Comparison of ENCODE assay signal across 8 cellular contexts in the genomic region with DNA sequence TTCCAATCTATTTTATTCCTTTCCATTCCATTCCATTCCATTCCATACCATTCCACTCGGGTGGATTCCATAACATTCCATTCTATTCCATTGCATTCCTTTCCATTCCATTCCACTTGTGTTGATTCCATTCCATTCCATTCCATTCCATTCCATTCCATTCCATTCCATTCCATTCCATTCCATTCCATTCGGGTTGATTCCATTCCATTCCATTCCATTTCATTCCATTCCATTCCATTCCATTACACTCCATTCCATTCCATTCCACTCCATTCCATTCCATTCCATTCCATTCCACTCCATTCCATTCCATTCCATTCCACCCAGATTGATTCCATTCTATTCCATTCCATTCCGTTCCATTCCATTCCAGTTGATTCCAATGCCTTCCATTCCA.
DNase-seq lines count a peak whose midpoint lies in the region; ATAC-seq and TF ChIP-seq lines count a peak whose summit lies in the region.
"Not testable (repeated sequence)": the region's sequence is repeated elsewhere in the genome, so short reads cannot be mapped to it uniquely, and the experiment has no call there.

No MANE protein-coding gene starts in this region.

- not testable (repeated sequence) for BruUV-seq in HCT116 (replicated peaks; lab: Mats Ljungman, UMichigan)

- in situ Hi-C loops in gastrocnemius medialis (cut with MboI; ENCODE audit: low sequenced_read_pairs in 4 of 4), result not testable (repeated sequence)

- not testable (repeated sequence) for H4K20me1 ChIP-seq in HCT116 (ENCODE audit: insufficient read depth)

- H3K27ac ChIP-seq in HCT116 (ENCODE audit: low read depth, low read length); iPS-18a (ENCODE audit: low read length); gastrocnemius medialis: not testable (repeated sequence)

- not testable (repeated sequence) for H3K4me2 ChIP-seq in HCT116 (ENCODE audit: low read length)

- peak; percentile 48 for ATAC-seq in GM18508 (IDR thresholded peaks at IDR 0.05; ENCODE audit: insufficient read depth, unreplicated experiment)
- peak; percentile 63 for ATAC-seq in GM19452 (IDR thresholded peaks at IDR 0.05; ENCODE audit: unreplicated experiment)
- ATAC-seq in HCT116, result peak; percentile 58
- ATAC-seq in HG03060 (IDR thresholded peaks at IDR 0.05; ENCODE audit: low read depth, unreplicated experiment), result peak; percentile 39
- peak; percentile 51 for ATAC-seq in HG03521 (IDR thresholded peaks at IDR 0.05; ENCODE audit: unreplicated experiment)
- peak; percentile 55 to 61 for ATAC-seq in activated T-cell treated with anti-CD3 and anti-CD28 coated beads, Interleukin-2, amount 50 U/mL, for 72 hours (replicated peaks in 1 of 2)
- peak; percentile 57 to 62 for ATAC-seq in gastrocnemius medialis

- H3K9ac ChIP-seq in HCT116 (ENCODE audit: low read length); iPS-18a (ENCODE audit: low read length): not testable (repeated sequence)

- not testable (repeated sequence) for TF ChIP-seq RAD21 in HCT116 (IDR thresholded peaks at IDR 0.05; ENCODE audit: low read depth)

- not testable (repeated sequence) for H3K36me3 ChIP-seq in HCT116 (ENCODE audit: control insufficient read depth in 1 of 2, insufficient read depth in 2 of 2, low read length in 2 of 2); iPS-18a (ENCODE audit: control insufficient read depth, low read depth, low read length); gastrocnemius medialis

- H3K4me3 ChIP-seq in HCT116 (replicated peaks in 1 of 2; ENCODE audit: low read depth in 1 of 2, low read length in 2 of 2); gastrocnemius medialis: not testable (repeated sequence)
- peak overlapping the region; percentile 8 for H3K4me3 ChIP-seq in iPS-18a (ENCODE audit: low read length)

- H3K4me3 Mint-ChIP-seq in activated T-cell treated with anti-CD3 and anti-CD28 coated beads, Interleukin-2, amount 50 U/mL, for 72 hours, result not testable (repeated sequence)

- RAD21 ChIA-PET in HCT116 (lab: Charles Lee; ENCODE audit: low non-redundant PET in 1 of 2, low total read pairs in 2 of 2, uncharacterized antibody in 2 of 2, unreplicated experiment in 2 of 2), result not testable (repeated sequence)

- H2AFZ ChIP-seq in HCT116 (ENCODE audit: low read depth, low read length, poor library complexity, severe bottlenecking), result not testable (repeated sequence)

- intact Hi-C loops in HCT116 (cut with micrococcal nuclease); gastrocnemius medialis (cut with DNase I; ENCODE audit: low total_unique reads): not testable (repeated sequence)

- H3K9me3 ChIP-seq in HCT116 (ENCODE audit: control insufficient read depth in 1 of 2, insufficient read depth in 1 of 2, low read depth in 1 of 2, low read length in 2 of 2), result peaks cover 59 to 68% of the 10 kb centered on the region in 2 experiments
- peaks cover 81% of the 10 kb centered on the region for H3K9me3 ChIP-seq in iPS-18a (ENCODE audit: control insufficient read depth, low read depth, low read length)
- not testable (repeated sequence) for H3K9me3 ChIP-seq in gastrocnemius medialis

- H3K4me1 ChIP-seq in HCT116 (ENCODE audit: control insufficient read depth in 1 of 2, insufficient read depth in 2 of 2, low read length in 2 of 2); iPS-18a (ENCODE audit: control insufficient read depth, low read depth, low read length); gastrocnemius medialis: not testable (repeated sequence)

- not testable (repeated sequence) for DNase-seq in HCT116 (ENCODE audit: low read depth, low spot score); activated T-cell treated with anti-CD3 and anti-CD28 coated beads, Interleukin-2, amount 50 U/mL, for 72 hours; gastrocnemius medialis

- TF ChIP-seq CTCF in HCT116 (IDR thresholded peaks at IDR 0.05 in 2 of 3, conservative IDR thresholded peaks at IDR 0.05 in 1 of 3; ENCODE audit: borderline replicate concordance in 1 of 3, insufficient read depth in 1 of 3, low read depth in 2 of 3, low read length in 2 of 3); gastrocnemius medialis (IDR thresholded peaks at IDR 0.05 in 4 of 5, conservative IDR thresholded peaks at IDR 0.05 in 1 of 5): not testable (repeated sequence)

- H3K27me3 ChIP-seq in HCT116 (ENCODE audit: insufficient read depth, low read length); iPS-18a (ENCODE audit: control insufficient read depth, insufficient read depth, low read length); gastrocnemius medialis: not testable (repeated sequence)

- H3K27me3 Mint-ChIP-seq in activated T-cell treated with anti-CD3 and anti-CD28 coated beads, Interleukin-2, amount 50 U/mL, for 72 hours (ENCODE audit: low read depth), result not testable (repeated sequence)

- not testable (repeated sequence) for TF ChIP-seq POLR2A in HCT116 (IDR thresholded peaks at IDR 0.05; ENCODE audit: borderline replicate concordance, extremely low read depth, insufficient read depth, insufficient read length); gastrocnemius medialis (IDR thresholded peaks at IDR 0.05)

- POLR2A ChIA-PET in HCT116 (lab: Charles Lee), result not testable (repeated sequence)

- CTCF ChIA-PET in HCT116 (lab: Charles Lee), result not testable (repeated sequence)

- H3K36me3 Mint-ChIP-seq in activated T-cell treated with anti-CD3 and anti-CD28 coated beads, Interleukin-2, amount 50 U/mL, for 72 hours (ENCODE audit: insufficient read depth in 2 of 2), result peaks cover 69 to 77% of the 10 kb centered on the region in 2 donors

- H3K27ac Mint-ChIP-seq in activated T-cell treated with anti-CD3 and anti-CD28 coated beads, Interleukin-2, amount 50 U/mL, for 72 hours, result not testable (repeated sequence)

- H3K9me3 Mint-ChIP-seq in activated T-cell treated with anti-CD3 and anti-CD28 coated beads, Interleukin-2, amount 50 U/mL, for 72 hours, result peaks cover 63 to 66% of the 10 kb centered on the region in 2 donors

- not testable (repeated sequence) for H3K4me1 Mint-ChIP-seq in activated T-cell treated with anti-CD3 and anti-CD28 coated beads, Interleukin-2, amount 50 U/mL, for 72 hours (ENCODE audit: low read depth)

- not testable (repeated sequence) for H3K79me2 ChIP-seq in HCT116 (ENCODE audit: insufficient read depth, low read length)

- not testable (repeated sequence) for H3K9me2 ChIP-seq in HCT116 (ENCODE audit: insufficient read depth)
